ENCODE assay signal across 25 cellular contexts in genomic region chr9:137924169-137924568, GRCh38. TPM values are rescaled to one million over a fixed set of nuclear protein-coding genes. Genes with fewer than 3 reads are reported as not detected.
A peak's percentile ranks its signal among the peaks of the same experiment; 100 is the strongest.
DNase-seq lines count a peak whose midpoint lies in the region; ATAC-seq, FAIRE-seq and TF ChIP-seq lines count a peak whose summit lies in the region.
"Had no signal": no experiment of that assay in that cellular context is flagged by ENCODE, and none has a peak within 500 bp of the region (broad histone marks: within the 10 kb centered on the region; RNA-seq: fewer than 3 reads in every experiment).

No MANE protein-coding gene starts in this region.

- H3K4me2 ChIP-seq in HepG2 (ENCODE audit: low read depth, low read length): no peak overlapping the region
- H3K4me2 ChIP-seq: A549; BLaER1 treated with 17β-estradiol and CSF1 and Interleukin-3, amounts not matched to agents 10 nM and 100 nM; GM23338 had no signal

- no peaks in the 10 kb centered on the region for H3K4me1 ChIP-seq in HepG2 (ENCODE audit: insufficient read depth, low read length)
- no peaks in the 10 kb centered on the region for H3K4me1 ChIP-seq in right lobe of liver
- H3K4me1 ChIP-seq: A549; BE2C; BLaER1 treated with 17β-estradiol and CSF1 and Interleukin-3, amounts not matched to agents 10 nM and 100 nM had no signal

- WGBS in HepG2 (ENCODE audit: low lambda C conversion rate): 2% methylated on average over 2 of the region's 2 CpGs
- WGBS in right lobe of liver (ENCODE audit: insufficient coverage, low coverage, low lambda C conversion rate, missing lambda C conversion rate): 32% methylated on average over 2 of the region's 2 CpGs

- no peaks in the 10 kb centered on the region for H3K79me2 ChIP-seq in HepG2 (ENCODE audit: insufficient read depth, low read length)

- H4K20me1 ChIP-seq in HepG2 (ENCODE audit: insufficient read depth, low read length): no peaks in the 10 kb centered on the region
- H4K20me1 ChIP-seq: BLaER1 treated with 17β-estradiol and CSF1 and Interleukin-3, amounts not matched to agents 10 nM and 100 nM had no signal

- H3K27ac ChIP-seq in HepG2 (ENCODE audit: extremely low read length, insufficient read depth, low read length): no peak overlapping the region
- no peak overlapping the region for H3K27ac ChIP-seq in right lobe of liver
- H3K27ac ChIP-seq: A549; BLaER1 treated with 17β-estradiol and CSF1 and Interleukin-3, amounts not matched to agents 10 nM and 100 nM had no signal

- BruUV-seq in HepG2 (replicated peaks; lab: Mats Ljungman, UMichigan): no TSS peak

- no peak for TF ChIP-seq RAD21 in HepG2 (CRISPR knock-in tag; IDR thresholded peaks at IDR 0.05)

- H3K4me3 ChIP-seq in HepG2 (replicated peaks in 1 of 3; ENCODE audit: insufficient read depth in 1 of 3, low read depth in 2 of 3, low read length in 3 of 3) (no peak overlapping the region), right lobe of liver (no peak overlapping the region)
- H3K4me3 ChIP-seq: A549; BLaER1 treated with 17β-estradiol and CSF1 and Interleukin-3, amounts not matched to agents 10 nM and 100 nM; GM23338 had no signal

- no peak overlapping the region for H3K9ac ChIP-seq in HepG2 (ENCODE audit: insufficient read depth, low read depth, low read length)
- H3K9ac ChIP-seq: BLaER1 treated with 17β-estradiol and CSF1 and Interleukin-3, amounts not matched to agents 10 nM and 100 nM had no signal

- TF ChIP-seq CTCF in HepG2 (CRISPR knock-in tag; IDR thresholded peaks at IDR 0.05) (no peak), right lobe of liver (IDR thresholded peaks at IDR 0.05) (no peak)

- TF ChIP-seq EP300 in HepG2 (IDR thresholded peaks at IDR 0.05; ENCODE audit: low read depth in 2 of 2, low read length in 2 of 2): no peak
- no peak for TF ChIP-seq EP300 in HepG2 (CRISPR knock-in tag; IDR thresholded peaks at IDR 0.05; ENCODE audit: borderline replicate concordance)

- intact Hi-C loops in HepG2 (cut with micrococcal nuclease; ENCODE audit: unreplicated experiment) (no loop called here), right lobe of liver (cut with DNase I) (no loop called here)

- no peak for ATAC-seq in HepG2
- ATAC-seq in right lobe of liver: no peak
- ATAC-seq: A549, GM23338, HCT116 had no signal

- H3K36me3 ChIP-seq in HepG2 (replicated peaks in 1 of 2; ENCODE audit: control insufficient read depth in 1 of 2, insufficient read depth in 2 of 2, low read length in 2 of 2) (no peaks in the 10 kb centered on the region), right lobe of liver (no peaks in the 10 kb centered on the region)
- H3K36me3 ChIP-seq: BE2C; BLaER1 treated with 17β-estradiol and CSF1 and Interleukin-3, amounts not matched to agents 10 nM and 100 nM had no signal

- no peaks in the 10 kb centered on the region for H3K9me3 ChIP-seq in HepG2 (ENCODE audit: low read length)
- H3K9me3 ChIP-seq in right lobe of liver: no peaks in the 10 kb centered on the region
- H3K9me3 ChIP-seq: BE2C had no signal

- TF ChIP-seq POLR2A in HepG2 (IDR thresholded peaks at IDR 0.05; ENCODE audit: insufficient read depth in 1 of 2, low read depth in 2 of 2, low read length in 2 of 2): no peak
- TF ChIP-seq POLR2A in right lobe of liver (IDR thresholded peaks at IDR 0.05): no peak

- POLR2A ChIA-PET in HepG2 (lab: Yijun Ruan, JAX): no interaction called here

- no peak overlapping the region for H2AFZ ChIP-seq in HepG2 (ENCODE audit: low read length)
- H2AFZ ChIP-seq: GM23338 had no signal

- DNase-seq in HepG2 (ENCODE audit: low spot score): no peak
- no peak for DNase-seq in right lobe of liver
- peak; percentile 54 for DNase-seq in NCI-H2029 treated with DMSO at 0.1 percent for 48 hours (lab: John Stamatoyannopoulos, UW)
- peak; percentile 48 for DNase-seq in NCI-H69 (lab: John Stamatoyannopoulos, UW)
- DNase-seq in effector CD4-positive, alpha-beta T cell: no peak
- no peak for DNase-seq in kidney glomerular epithelial cell (lab: John Stamatoyannopoulos, UW)
- DNase-seq: 8988T; ACHN; AML-193; Calu3; CD4-positive, alpha-beta T cell; CD8-positive, alpha-beta memory T cell; DMS79 treated with DMSO at 0.1 percent for 48 hours; GF-D8; H9; HFFc6 had no signal

- no peak for FAIRE-seq in HepG2 (lab: Jason Lieb, UNC)
- FAIRE-seq: A549, GM12891, GM18507 had no signal

- in situ Hi-C loops in HepG2 (cut with HindIII; ENCODE audit: extremely low pct_ligation_motif_present, low pct_unique_long_range_greater_than_20kb): no loop called here

- H3K27me3 ChIP-seq in HepG2 (ENCODE audit: control insufficient read depth in 1 of 2, insufficient read depth in 2 of 2, low read length in 2 of 2): peaks cover 0 to 12% of the 10 kb centered on the region in 2 experiments; a peak in 2 of 5 replicates
- H3K27me3 ChIP-seq in right lobe of liver: no peaks in the 10 kb centered on the region
- H3K27me3 ChIP-seq: BE2C; BLaER1 treated with 17β-estradiol and CSF1 and Interleukin-3, amounts not matched to agents 10 nM and 100 nM had no signal

- CTCF ChIA-PET in HepG2 (lab: Yijun Ruan, JAX; ENCODE audit: low intra/inter-chr PET ratio, low total read pairs): no interaction called here

TF ChIP-seq in HepG2, 621 proteins besides CTCF, POLR2A, EP300 and RAD21:
- TF ChIP-seq PCBP2 (optimal IDR thresholded peaks at IDR 0.05; ENCODE audit: low read depth, low read length, poor library complexity, severe bottlenecking): peak; percentile 45
- TF ChIP-seq, protein P1, sequence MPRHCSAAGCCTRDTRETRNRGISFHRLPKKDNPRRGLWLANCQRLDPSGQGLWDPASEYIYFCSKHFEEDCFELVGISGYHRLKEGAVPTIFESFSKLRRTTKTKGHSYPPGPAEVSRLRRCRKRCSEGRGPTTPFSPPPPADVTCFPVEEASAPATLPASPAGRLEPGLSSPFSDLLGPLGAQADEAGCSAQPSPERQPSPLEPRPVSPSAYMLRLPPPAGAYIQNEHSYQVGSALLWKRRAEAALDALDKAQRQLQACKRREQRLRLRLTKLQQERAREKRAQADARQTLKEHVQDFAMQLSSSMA (CRISPR knock-in tag; IDR thresholded peaks at IDR 0.05): no peak

RNA-seq across cellular contexts. Expression of gene CACNA1B, which starts 46.6 kb away (rescaled TPM):
- total RNA-seq in HepG2 (2016; rRNA removed; fragmentation: Illumina TruSeq; extraction: Trizol) (0.04 TPM in 1 of 2 replicates, not detected in the other), right lobe of liver (not detected)
- total RNA-seq in HepG2 (2016; cell fraction: cytosol; rRNA removed; fragmentation: Illumina TruSeq; extraction: Trizol; ENCODE audit: low read depth): under 0.01 TPM in 2 replicates
- 0.02 TPM in 1 of 2 replicates, not detected in the other for total RNA-seq in HepG2 (2016; cell fraction: insoluble cytoplasmic fraction; rRNA removed; fragmentation: Illumina TruSeq; extraction: Trizol)
- not detected in 2 replicates for total RNA-seq in HepG2 (2016; cell fraction: membrane; rRNA removed; fragmentation: Illumina TruSeq; extraction: Trizol)
- 0.03 and 0.06 TPM in 2 replicates for total RNA-seq in HepG2 (2016; cell fraction: nucleus; rRNA removed; fragmentation: Illumina TruSeq; extraction: Trizol)
- under 0.01 TPM in 1 of 2 replicates, not detected in the other for polyA plus RNA-seq in HepG2 (2011; rRNA removed)
- polyA plus RNA-seq in HepG2 (2011; cell fraction: cytosol; rRNA removed): 0.07 TPM in 1 of 2 replicates, not detected in the other
- polyA plus RNA-seq in HepG2 (2011; cell fraction: nucleus; rRNA removed): 0.02 and 0.05 TPM in 2 replicates
- polyA plus RNA-seq in HepG2 (2012): 0.01 TPM in 1 of 2 replicates, not detected in the other
- polyA plus RNA-seq in HepG2 (2016; cell fraction: cytosol; fragmentation: Illumina TruSeq; extraction: Trizol; ENCODE audit: low read depth): not detected in 2 replicates
- polyA plus RNA-seq in HepG2 (2016; cell fraction: insoluble cytoplasmic fraction; fragmentation: Illumina TruSeq; extraction: Trizol; ENCODE audit: low read depth): not detected in 2 replicates
- not detected in 2 replicates for polyA plus RNA-seq in HepG2 (2016; cell fraction: membrane; fragmentation: Illumina TruSeq; extraction: Trizol; ENCODE audit: low read depth)
- 0.10 TPM in 1 of 2 replicates, not detected in the other for polyA plus RNA-seq in HepG2 (2016; cell fraction: nucleus; fragmentation: Illumina TruSeq; extraction: Trizol; ENCODE audit: insufficient read depth, low read depth)
- polyA minus RNA-seq in HepG2 (2011; rRNA and poly(A)+ RNA removed; ENCODE audit: low replicate concordance): 0.06 and 0.14 TPM in 2 replicates
- polyA minus RNA-seq in HepG2 (2011; cell fraction: cytosol; rRNA and poly(A)+ RNA removed): not detected in 2 replicates
- under 0.01 TPM in 1 of 2 replicates, not detected in the other for polyA minus RNA-seq in HepG2 (2011; cell fraction: nucleus; rRNA and poly(A)+ RNA removed)
- total RNA-seq: Calu3; CD4-positive, alpha-beta T cell; CD8-positive, alpha-beta memory T cell; H4; HFFc6 had no signal
- polyA plus RNA-seq: CD14-positive monocyte; CD8-positive, alpha-beta memory T cell had no signal

Comparison
In these comparisons a context has a peak if more than half of its experiments do, and no peak if none do; other contexts are left out.
1. DNase-seq: peak in NCI-H2029 treated with DMSO at 0.1 percent for 48 hours (single experiment) and NCI-H69 (single experiment); none in HepG2 (single experiment), right lobe of liver (0 of 3), effector CD4-positive, alpha-beta T cell (single experiment) and kidney glomerular epithelial cell (single experiment).